Comparison of ENCODE assay signal across 29 cellular contexts in the genomic region with DNA sequence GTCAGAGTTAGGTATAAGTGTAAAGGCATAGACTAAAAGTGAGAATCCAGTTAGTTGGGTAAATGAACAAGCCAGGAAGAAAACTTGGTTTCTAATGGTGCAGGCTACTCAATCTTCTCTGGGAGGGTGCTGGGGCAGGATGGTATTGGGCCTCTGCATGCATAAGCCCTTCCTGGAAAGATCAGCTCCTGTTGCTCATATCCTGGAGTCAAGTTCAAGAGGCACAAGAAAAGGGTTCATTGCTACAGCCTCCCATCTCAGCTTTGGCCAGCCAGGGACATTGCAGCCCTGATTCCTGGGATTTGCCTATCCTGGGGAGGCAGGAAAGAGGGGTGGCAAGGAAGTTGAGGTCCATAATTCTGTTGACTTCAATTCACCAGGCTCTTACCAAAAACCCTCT.
"Had no signal": no experiment of that assay in that cellular context is flagged by ENCODE, and none has a peak within 500 bp of the region (broad histone marks: within the 10 kb centered on the region; RNA-seq: fewer than 3 reads in every experiment).

No MANE protein-coding gene starts in this region.

- H3K4me3 ChIP-seq: left lung, lower lobe of right lung, neural progenitor cell, psoas muscle, skin epidermis, stomach, testis, thyroid gland, uterus had no signal

- H2AFZ ChIP-seq: neural progenitor cell, parathyroid adenoma had no signal

- H3K27ac ChIP-seq: left lung, lower lobe of right lung, neural progenitor cell, neutrophil, parathyroid adenoma, psoas muscle, skin epidermis, stomach, testis, thyroid gland, uterus had no signal

- H3K36me3 Mint-ChIP-seq: mesothelial cell of epicardium, natural killer cell, neural progenitor cell, type B pancreatic cell had no signal

- H3K27me3 ChIP-seq: left lung, stomach, testis, thyroid gland, uterus had no signal

- H3K4me3 Mint-ChIP-seq: mesothelial cell of epicardium; naive B cell; natural killer cell; nephron progenitor cell; neural progenitor cell; stimulated activated naive B cell treated with anti-CD40 and anti-IgM and Interleukin-4, amounts not matched to agents 10 μg/mL and 1 μg/mL and 100 μg/mL, for 72 hours; type B pancreatic cell had no signal

- DNase-seq: hippocampal formation; kidney; left colon; left lung; lower lobe of right lung; mammary epithelial cell; mesendoderm; naive B cell; natural killer cell; nephron progenitor cell; occipital lobe; psoas muscle; stimulated activated CD4-positive, alpha-beta T cell treated with anti-CD3 and anti-CD28 coated beads, Interleukin-12 subunit alpha, Interleukin-12 subunit beta, amount 100 ng/mL, for 4 hours; stimulated activated CD4-positive, alpha-beta T cell treated with anti-CD3 and anti-CD28 coated beads, Interleukin-15, amount 100 ng/mL, for 24 hours; stimulated activated CD4-positive, alpha-beta T cell treated with anti-CD3 and anti-CD28 coated beads, Interleukin-2, amount 100 ng/mL, for 24 hours; stimulated activated CD4-positive, alpha-beta T cell treated with anti-CD3 and anti-CD28 coated beads, Interleukin-4, amount 100 ng/mL, for 1 hour; stimulated activated naive B cell treated with anti-CD40 and anti-IgM and Interleukin-4, amounts not matched to agents 10 μg/mL and 1 μg/mL and 100 μg/mL, for 72 hours; stimulated activated naive CD8-positive, alpha-beta T cell treated with anti-CD3 and anti-CD28 coated beads, Interleukin-15, Interleukin-2, amounts not matched to agents 100 U/mL and 50 U/mL, for 24 hours; stomach; testis; thyroid gland; uterus had no signal

- H3K27me3 Mint-ChIP-seq: stimulated activated naive B cell treated with anti-CD40 and anti-IgM and Interleukin-4, amounts not matched to agents 10 μg/mL and 1 μg/mL and 100 μg/mL, for 72 hours had no signal

- H3K36me3 ChIP-seq: left lung, lower lobe of right lung, neural progenitor cell, neutrophil, stomach, thyroid gland, uterus had no signal

- H3K4me2 ChIP-seq: neural progenitor cell had no signal

- H3K9me3 ChIP-seq: left lung, lower lobe of right lung, neutrophil, psoas muscle, testis, thyroid gland, uterus had no signal

- H3K4me1 ChIP-seq: left lung, lower lobe of right lung, neural progenitor cell, parathyroid adenoma, psoas muscle, testis, thyroid gland, uterus had no signal

- H3K79me2 ChIP-seq: parathyroid adenoma had no signal

- ATAC-seq: left colon; left lung; lower lobe of right lung; natural killer cell; psoas muscle; sciatic nerve; stimulated activated naive B cell treated with anti-CD40 and anti-IgM and Interleukin-4, amounts not matched to agents 10 μg/mL and 1 μg/mL and 100 μg/mL, for 72 hours; stimulated activated naive CD8-positive, alpha-beta T cell treated with anti-CD3 and anti-CD28 coated beads, Interleukin-15, Interleukin-2, amounts not matched to agents 100 U/mL and 50 U/mL, for 24 hours had no signal

- H3K4me1 Mint-ChIP-seq: natural killer cell had no signal

- H3K27ac Mint-ChIP-seq: mesothelial cell of epicardium; natural killer cell; nephron progenitor cell; neural progenitor cell; stimulated activated naive B cell treated with anti-CD40 and anti-IgM and Interleukin-4, amounts not matched to agents 10 μg/mL and 1 μg/mL and 100 μg/mL, for 72 hours; type B pancreatic cell had no signal

- H3K9ac ChIP-seq: neural progenitor cell, parathyroid adenoma had no signal

- H3K9me3 Mint-ChIP-seq: mesothelial cell of epicardium; natural killer cell; nephron progenitor cell; neural progenitor cell; stimulated activated naive B cell treated with anti-CD40 and anti-IgM and Interleukin-4, amounts not matched to agents 10 μg/mL and 1 μg/mL and 100 μg/mL, for 72 hours had no signal
